Comparison of ENCODE assay signal across 8 cellular contexts in genomic region chr12:57894577-57895292, GRCh38. TPM values are rescaled to one million over a fixed set of nuclear protein-coding genes. Genes with fewer than 3 reads are reported as not detected.
DNase-seq lines count a peak whose midpoint lies in the region; ATAC-seq, FAIRE-seq and TF ChIP-seq lines count a peak whose summit lies in the region.

No MANE protein-coding gene starts in this region.

- intact Hi-C loops in CD4-positive, alpha-beta memory T cell (cut with micrococcal nuclease): no loop called here
- intact Hi-C loops in K562 (cut with micrococcal nuclease): no loop called here

- no peaks in the 10 kb centered on the region for H3K9me3 ChIP-seq in CD4-positive, alpha-beta memory T cell (ENCODE audit: control insufficient read depth in 1 of 2, low read length in 2 of 2)
- H3K9me3 ChIP-seq in K562 (replicated peaks; ENCODE audit: control insufficient read depth, insufficient read depth, low read depth, low read length): no peaks in the 10 kb centered on the region

- H3K36me3 Mint-ChIP-seq in CD4-positive, alpha-beta memory T cell: no peaks in the 10 kb centered on the region
- no peaks in the 10 kb centered on the region for H3K36me3 Mint-ChIP-seq in nephron (ENCODE audit: low read depth)

- H3K9me1 ChIP-seq in K562 (ENCODE audit: control insufficient read depth, insufficient read depth, low read length): no peaks in the 10 kb centered on the region

- H3K27me3 ChIP-seq in CD4-positive, alpha-beta memory T cell (ENCODE audit: insufficient read depth, low read length): no peaks in the 10 kb centered on the region
- no peaks in the 10 kb centered on the region for H3K27me3 ChIP-seq in K562 (ENCODE audit: control insufficient read depth in 2 of 2, insufficient read depth in 2 of 2, low read length in 2 of 2)

- no peak for FAIRE-seq in K562 (lab: Jason Lieb, UNC)

- no TSS peak for BruUV-seq in K562 (replicated peaks; lab: Mats Ljungman, UMichigan)

- TF ChIP-seq CTCF in K562 (IDR thresholded peaks at IDR 0.05 in 2 of 3, conservative IDR thresholded peaks at IDR 0.05 in 1 of 3; ENCODE audit: insufficient read depth in 2 of 3, low read depth in 1 of 3, low read length in 3 of 3): no peak
- no peak for TF ChIP-seq CTCF in nephron (IDR thresholded peaks at IDR 0.05; ENCODE audit: unreplicated experiment in 3 of 3)

- peak overlapping the region; percentile 40 to 95 (median 89) for H3K27ac Mint-ChIP-seq in CD4-positive, alpha-beta memory T cell
- H3K27ac Mint-ChIP-seq in nephron: peak overlapping the region; percentile 100

- peak overlapping the region; percentile 92 for H2AFZ ChIP-seq in K562 (ENCODE audit: low read depth, low read length)

- H3K4me3 ChIP-seq in CD4-positive, alpha-beta memory T cell (ENCODE audit: low read length in 2 of 2): no peak overlapping the region
- no peak overlapping the region for H3K4me3 ChIP-seq in K562

- CTCF ChIA-PET in CD4-positive, alpha-beta memory T cell (lab: Charles Lee; ENCODE audit: partially characterized antibody): interaction anchor here (1.0 to 6.2 kb wide), 11 partner anchors 10 to 138 kb away, joined by 3 to 46 read pairs (median 11); partner anchors contain the start of gene CYP27B1
- CTCF ChIA-PET in K562 (lab: Yijun Ruan, JAX; ENCODE audit: low intra/inter-chr PET ratio): interaction anchor here (1.1 kb wide), 1 partner anchor 64 kb away, joined by 4 read pairs; no protein-coding TSS in a partner anchor

- TF ChIP-seq EP300 in K562 (IDR thresholded peaks at IDR 0.05; ENCODE audit: low read length): no peak

- no peaks in the 10 kb centered on the region for H3K9me3 Mint-ChIP-seq in CD4-positive, alpha-beta memory T cell
- no peaks in the 10 kb centered on the region for H3K9me3 Mint-ChIP-seq in nephron

- peaks cover 63% of the 10 kb centered on the region for H3K4me1 ChIP-seq in CD4-positive, alpha-beta memory T cell (ENCODE audit: insufficient read depth, low read length)
- H3K4me1 ChIP-seq in K562 (replicated peaks in 1 of 2; ENCODE audit: control insufficient read depth in 2 of 2, insufficient read depth in 2 of 2, low read length in 2 of 2): peaks cover 32 to 38% of the 10 kb centered on the region in 2 experiments

- H3K4me2 ChIP-seq in K562 (ENCODE audit: insufficient read depth, low read length): no peak overlapping the region

- H3K27ac ChIP-seq in CD4-positive, alpha-beta memory T cell (ENCODE audit: low read depth, low read length): peak overlapping the region; percentile 82
- H3K27ac ChIP-seq in K562 (ENCODE audit: extremely low read depth, low read depth, low read length): no peak overlapping the region

- H3K4me3 Mint-ChIP-seq in CD4-positive, alpha-beta memory T cell: peak overlapping the region in 7 of 8 donors; percentile 23 to 83 (median 77)
- H3K4me3 Mint-ChIP-seq in nephron: peak overlapping the region; percentile 77 to 80 (median 79)

- DNase-seq in CD4-positive, alpha-beta memory T cell: no peak
- DNase-seq in NCI-H2081 (lab: John Stamatoyannopoulos, UW): peak; percentile 51 to 83
- no peak for DNase-seq in K562 (ENCODE audit: extremely low read depth in 1 of 4, low spot score in 3 of 4)
- no peak for DNase-seq in pons (ENCODE audit: low spot score)
- DNase-seq in stimulated activated CD4-positive, alpha-beta T cell treated with anti-CD3 and anti-CD28 coated beads, Interleukin-2, amount 100 ng/mL, for 48 hours: no peak
- no peak for DNase-seq in epidermal melanocyte (ENCODE audit: insufficient read length, low spot score)

- no peak for TF ChIP-seq POLR2A in K562 (conservative IDR thresholded peaks at IDR 0.05)

- POLR2A ChIA-PET in CD4-positive, alpha-beta memory T cell (lab: Charles Lee; ENCODE audit: partially characterized antibody): interaction anchor here (0.9 to 8.6 kb wide), 12 partner anchors 10 to 138 kb away, joined by 3 to 113 read pairs (median 5); partner anchors contain the start of genes CTDSP2, EEF1AKMT3, METTL1 and TSFM
- POLR2A ChIA-PET in K562 (lab: Yijun Ruan, JAX): interaction anchor here (0.6 to 2.3 kb wide), 8 partner anchors 10 to 76 kb away, joined by 3 to 9 read pairs (median 4); no protein-coding TSS in a partner anchor

- H3K79me2 ChIP-seq in K562 (ENCODE audit: control insufficient read depth, insufficient read depth, low read length): no peaks in the 10 kb centered on the region

- no peak for TF ChIP-seq RAD21 in K562 (CRISPR knock-in tag; conservative IDR thresholded peaks at IDR 0.05 in 1 of 2, IDR thresholded peaks at IDR 0.05 in 1 of 2)

- 91% methylated on average over 5 of the region's 5 CpGs for WGBS in K562 (ENCODE audit: insufficient coverage, low coverage, missing lambda C conversion rate)

- no peaks in the 10 kb centered on the region for H3K36me3 ChIP-seq in CD4-positive, alpha-beta memory T cell (ENCODE audit: insufficient read depth, low read length)
- H3K36me3 ChIP-seq in K562 (ENCODE audit: control insufficient read depth, insufficient read depth, low read length): no peaks in the 10 kb centered on the region

- in situ Hi-C loops in K562 (cut with MboI): no loop called here

- H4K20me1 ChIP-seq in K562 (replicated peaks; ENCODE audit: control insufficient read depth, insufficient read depth, low read length): no peaks in the 10 kb centered on the region

- H3K9ac ChIP-seq in K562 (ENCODE audit: insufficient read depth in 1 of 2, low read depth in 2 of 2, low read length in 2 of 2): no peak overlapping the region; a peak in 1 of 4 replicates

- H3K4me1 Mint-ChIP-seq in CD4-positive, alpha-beta memory T cell: peaks cover 47 to 76% (median 58%) of the 10 kb centered on the region in 4 donors
- peaks cover 91% of the 10 kb centered on the region for H3K4me1 Mint-ChIP-seq in nephron

- ATAC-seq in K562 (no peak), GM21576 (IDR thresholded peaks at IDR 0.05; ENCODE audit: unreplicated experiment) (no peak)

- peaks cover 0 to 2% of the 10 kb centered on the region in 2 donors for H3K27me3 Mint-ChIP-seq in CD4-positive, alpha-beta memory T cell
- no peaks in the 10 kb centered on the region for H3K27me3 Mint-ChIP-seq in nephron (ENCODE audit: low read depth)

TF ChIP-seq in K562, 482 proteins besides CTCF, POLR2A, EP300 and RAD21 (continues in another document):
- TF ChIP-seq XRCC3 (IDR thresholded peaks at IDR 0.05) (no peak), MBD1 (CRISPR knock-in tag; IDR thresholded peaks at IDR 0.05) (no peak), EZH2 (IDR thresholded peaks at IDR 0.05; ENCODE audit: borderline replicate concordance, low read depth, low read length) (no peak)

RNA-seq across cellular contexts. Expression of gene ATP23, which starts 46.6 kb away (rescaled TPM):
- total RNA-seq in CD4-positive, alpha-beta memory T cell: 1 to 10 TPM; 6.1 to 6.7 TPM
- polyA plus RNA-seq in CD4-positive, alpha-beta memory T cell: 10 to 100 TPM; 16.6 to 22.9 TPM
- 4.7 and 8.2 TPM in 2 replicates for total RNA-seq in K562 (2011; cell fraction: chromatin; rRNA removed; ENCODE audit: low replicate concordance)
- total RNA-seq in K562 (2011; cell fraction: nucleolus; rRNA removed): 3.4 and 5.2 TPM in 2 replicates
- 5.9 and 8.9 TPM in 2 replicates for total RNA-seq in K562 (2011; cell fraction: nucleoplasm; rRNA removed)
- total RNA-seq in K562 (2014; rRNA removed): 21.3 and 32.6 TPM in 2 replicates
- 28.5 and 32.8 TPM in 2 replicates for total RNA-seq in K562 (2014; rRNA removed; fragmentation: Illumina TruSeq; extraction: Trizol)
- total RNA-seq in K562 (2015; rRNA removed; fragmentation: Illumina TruSeq; extraction: Trizol): 33.6 and 33.9 TPM in 2 replicates
- 20.8 and 21.4 TPM in 2 replicates for total RNA-seq in K562 (2021)
- polyA plus RNA-seq in K562 (2011; rRNA removed): 38.5 and 53.7 TPM in 2 replicates
- 25.6 and 40.5 TPM in 2 replicates for polyA plus RNA-seq in K562 (2011; cell fraction: cytosol; rRNA removed)
- polyA plus RNA-seq in K562 (2011; cell fraction: nucleus; rRNA removed): 21.0 and 23.6 TPM in 2 replicates
- 19.0 and 20.4 TPM in 2 replicates for polyA plus RNA-seq in K562 (2012)
- 35.2 and 37.0 TPM in 2 replicates for polyA plus RNA-seq in K562 (2014; fragmentation: Illumina TruSeq; extraction: Trizol)
- polyA plus RNA-seq in K562 (2014; fragmentation: Nextera tagmentation; extraction: Ambion mirVana): 10 to 100 TPM in 1 of 2 experiments, 1 to 10 TPM in 1; 8.3 to 12.4 TPM
- 31.9 and 32.8 TPM in 2 replicates for polyA plus RNA-seq in K562 (2014; rRNA removed)
- 12.0 and 19.2 TPM in 2 replicates for polyA minus RNA-seq in K562 (2011; rRNA and poly(A)+ RNA removed)
- polyA minus RNA-seq in K562 (2011; cell fraction: cytosol; rRNA and poly(A)+ RNA removed): 3.4 and 18.2 TPM in 2 replicates
- 6.5 and 7.6 TPM in 2 replicates for polyA minus RNA-seq in K562 (2011; cell fraction: nucleus; rRNA and poly(A)+ RNA removed)

RNA-seq across cellular contexts. Expression of gene CTDSP2, which starts 48.2 kb away (rescaled TPM):
- 100 to 1,000 TPM; 274 to 285 TPM for total RNA-seq in CD4-positive, alpha-beta memory T cell
- 10 to 100 TPM; 57.7 to 74.8 TPM for polyA plus RNA-seq in CD4-positive, alpha-beta memory T cell
- total RNA-seq in K562 (2011; cell fraction: chromatin; rRNA removed; ENCODE audit: low replicate concordance): 89.2 and 157 TPM in 2 replicates
- total RNA-seq in K562 (2011; cell fraction: nucleolus; rRNA removed): 72.6 and 88.1 TPM in 2 replicates
- total RNA-seq in K562 (2011; cell fraction: nucleoplasm; rRNA removed): 93.3 and 110 TPM in 2 replicates
- total RNA-seq in K562 (2014; rRNA removed): 42.0 and 60.5 TPM in 2 replicates
- 46.6 and 47.7 TPM in 2 replicates for total RNA-seq in K562 (2014; rRNA removed; fragmentation: Illumina TruSeq; extraction: Trizol)
- 39.8 and 40.2 TPM in 2 replicates for total RNA-seq in K562 (2015; rRNA removed; fragmentation: Illumina TruSeq; extraction: Trizol)
- 93.7 and 108 TPM in 2 replicates for total RNA-seq in K562 (2021)
- 87.2 and 94.7 TPM in 2 replicates for polyA plus RNA-seq in K562 (2011; rRNA removed)
- 115 and 117 TPM in 2 replicates for polyA plus RNA-seq in K562 (2011; cell fraction: cytosol; rRNA removed)
- 128 and 133 TPM in 2 replicates for polyA plus RNA-seq in K562 (2011; cell fraction: nucleus; rRNA removed)
- polyA plus RNA-seq in K562 (2012): 83.4 and 116 TPM in 2 replicates
- polyA plus RNA-seq in K562 (2014; fragmentation: Illumina TruSeq; extraction: Trizol): 86.4 and 89.3 TPM in 2 replicates
- polyA plus RNA-seq in K562 (2014; fragmentation: Nextera tagmentation; extraction: Ambion mirVana): 10 to 100 TPM; 20.4 to 24.1 TPM
- 62.5 and 64.5 TPM in 2 replicates for polyA plus RNA-seq in K562 (2014; rRNA removed)
- polyA minus RNA-seq in K562 (2011; rRNA and poly(A)+ RNA removed): 102 and 145 TPM in 2 replicates
- 85.8 and 88.5 TPM in 2 replicates for polyA minus RNA-seq in K562 (2011; cell fraction: cytosol; rRNA and poly(A)+ RNA removed)
- polyA minus RNA-seq in K562 (2011; cell fraction: nucleus; rRNA and poly(A)+ RNA removed): 40.9 and 69.2 TPM in 2 replicates

Comparison
In these comparisons a context has a peak if more than half of its experiments do, and no peak if none do; other contexts are left out.
1. DNase-seq: peak in NCI-H2081 (2 of 2); none in CD4-positive, alpha-beta memory T cell (0 of 5), K562 (0 of 4), pons (single experiment), stimulated activated CD4-positive, alpha-beta T cell treated with anti-CD3 and anti-CD28 coated beads, Interleukin-2, amount 100 ng/mL, for 48 hours (0 of 2) and epidermal melanocyte (single experiment).